14 cellular contexts compared by ENCODE assay signal in the genomic region with DNA sequence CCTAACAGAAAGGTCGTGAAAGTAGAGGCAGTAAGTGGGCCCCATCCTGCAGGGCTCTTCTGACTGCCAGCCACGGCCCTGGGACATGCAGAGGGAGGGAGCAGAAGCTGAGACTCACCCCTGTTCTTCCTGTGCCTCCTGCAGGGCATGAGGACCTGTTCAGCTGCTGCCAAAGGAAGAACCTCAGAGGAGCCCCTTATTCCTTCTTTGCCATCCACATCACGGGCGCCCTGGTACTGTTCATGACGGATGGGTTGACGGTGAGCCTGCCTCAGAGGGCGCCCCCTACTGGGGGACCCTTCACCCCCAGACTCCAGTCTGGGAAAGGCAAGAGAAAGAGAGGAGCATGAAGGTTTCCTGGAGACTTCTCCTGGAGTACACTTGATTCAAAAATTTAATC. TPM values are rescaled to one million over a fixed set of nuclear protein-coding genes. Genes with fewer than 3 reads are reported as not detected.
DNase-seq lines count a peak whose midpoint lies in the region; ATAC-seq, FAIRE-seq and TF ChIP-seq lines count a peak whose summit lies in the region.
"Had no signal": no experiment of that assay in that cellular context is flagged by ENCODE, and none has a peak within 500 bp of the region (broad histone marks: within the 10 kb centered on the region; RNA-seq: fewer than 3 reads in every experiment).

No MANE protein-coding gene starts in this region.

- no peak overlapping the region for H3K27ac ChIP-seq in endothelial cell of umbilical vein (ENCODE audit: insufficient read depth, low read depth, low read length)

- dilution Hi-C loops in endothelial cell of umbilical vein (cut with MboI; ENCODE audit: extremely low pct_ligation_motif_present, low sequenced_read_pairs) = no loop called here

- H3K4me3 Mint-ChIP-seq in activated CD4-positive, alpha-beta T cell treated with anti-CD3 and anti-CD28 coated beads, Interleukin-2, amount 10 ng/mL, durations not matched to agents 24 days and 14 days = no peak overlapping the region
- H3K4me3 Mint-ChIP-seq in natural killer cell = no peak overlapping the region
- H3K4me3 Mint-ChIP-seq: T-helper 1 cell treated with Interleukin-12 subunit alpha and Interleukin-12 subunit beta and Interleukin-4 antibody, amounts not matched to agents 30 μg/mL and 1 μg/mL, for 36 hours had no signal

- ATAC-seq in natural killer cell = no peak
- ATAC-seq: stimulated activated naive CD8-positive, alpha-beta T cell treated with anti-CD3 and anti-CD28 coated beads, Interleukin-15, Interleukin-2, amounts not matched to agents 100 U/mL and 50 U/mL, for 24 hours had no signal

- no peaks in the 10 kb centered on the region for H3K9me3 Mint-ChIP-seq in activated CD4-positive, alpha-beta T cell treated with anti-CD3 and anti-CD28 coated beads, Interleukin-2, amount 10 ng/mL, durations not matched to agents 24 days and 14 days
- no peaks in the 10 kb centered on the region for H3K9me3 Mint-ChIP-seq in natural killer cell
- H3K9me3 Mint-ChIP-seq: T-helper 1 cell treated with Interleukin-12 subunit alpha and Interleukin-12 subunit beta and Interleukin-4 antibody, amounts not matched to agents 30 μg/mL and 1 μg/mL, for 36 hours had no signal

- H3K27me3 Mint-ChIP-seq in activated CD4-positive, alpha-beta T cell treated with anti-CD3 and anti-CD28 coated beads, Interleukin-2, amount 10 ng/mL, durations not matched to agents 24 days and 14 days = no peaks in the 10 kb centered on the region
- H3K27me3 Mint-ChIP-seq in natural killer cell (ENCODE audit: low read depth in 2 of 2) = peaks cover 0 to 7% of the 10 kb centered on the region in 2 donors

- H3K4me3 ChIP-seq in NB4 (ENCODE audit: low read depth, low read length) (no peak overlapping the region), endothelial cell of umbilical vein (replicated peaks in 1 of 3; ENCODE audit: insufficient read depth in 1 of 3, low read depth in 1 of 3, low read length in 3 of 3) (no peak overlapping the region)
- H3K4me3 ChIP-seq: MG63 had no signal

- peaks cover 10% of the 10 kb centered on the region for H3K4me1 Mint-ChIP-seq in activated CD4-positive, alpha-beta T cell treated with anti-CD3 and anti-CD28 coated beads, Interleukin-2, amount 10 ng/mL, durations not matched to agents 24 days and 14 days
- H3K4me1 Mint-ChIP-seq in natural killer cell = no peaks in the 10 kb centered on the region

- TF ChIP-seq CTCF in NB4 (IDR thresholded peaks at IDR 0.05; ENCODE audit: low read depth, low read length) (peak; percentile 40), endothelial cell of umbilical vein (IDR thresholded peaks at IDR 0.05; ENCODE audit: extremely low read depth in 1 of 2, insufficient read depth in 1 of 2, low read depth in 1 of 2, low read length in 2 of 2) (peak; percentile 42 to 43), natural killer cell (IDR thresholded peaks at IDR 0.05) (no peak)

- no peaks in the 10 kb centered on the region for H3K27me3 ChIP-seq in endothelial cell of umbilical vein (ENCODE audit: control insufficient read depth in 2 of 2, insufficient read depth in 2 of 2, low read length in 2 of 2)

- no TSS peak for BruUV-seq in endothelial cell of umbilical vein (replicated peaks; lab: Mats Ljungman, UMichigan)

- H3K4me1 ChIP-seq in endothelial cell of umbilical vein (ENCODE audit: control insufficient read depth, extremely low read depth, insufficient read depth, low read length) = peaks cover 19% of the 10 kb centered on the region

- no peaks in the 10 kb centered on the region for H3K9me3 ChIP-seq in endothelial cell of umbilical vein (replicated peaks; ENCODE audit: control insufficient read depth, insufficient read depth, low read length)
- H3K9me3 ChIP-seq: MG63 had no signal

- H3K36me3 ChIP-seq in endothelial cell of umbilical vein (ENCODE audit: control insufficient read depth in 2 of 2, extremely low read depth in 1 of 2, insufficient read depth in 2 of 2, low read length in 2 of 2) = no peaks in the 10 kb centered on the region
- H3K36me3 ChIP-seq: MG63 had no signal

- H3K27ac Mint-ChIP-seq in activated CD4-positive, alpha-beta T cell treated with anti-CD3 and anti-CD28 coated beads, Interleukin-2, amount 10 ng/mL, durations not matched to agents 24 days and 14 days = no peak overlapping the region
- H3K27ac Mint-ChIP-seq in natural killer cell = no peak overlapping the region
- H3K27ac Mint-ChIP-seq: T-helper 1 cell treated with Interleukin-12 subunit alpha and Interleukin-12 subunit beta and Interleukin-4 antibody, amounts not matched to agents 30 μg/mL and 1 μg/mL, for 36 hours had no signal

- POLR2A ChIA-PET in endothelial cell of umbilical vein (lab: Charles Lee) = no interaction called here

- no peaks in the 10 kb centered on the region for H3K9me1 ChIP-seq in endothelial cell of umbilical vein (replicated peaks; ENCODE audit: control insufficient read depth, extremely low read depth, insufficient read depth, low read length)

- H3K4me2 ChIP-seq in endothelial cell of umbilical vein (ENCODE audit: insufficient read depth, low read length) = no peak overlapping the region

- TF ChIP-seq POLR2A in NB4 (IDR thresholded peaks at IDR 0.05; ENCODE audit: extremely low read depth, insufficient read length) (no peak), endothelial cell of umbilical vein (IDR thresholded peaks at IDR 0.05; ENCODE audit: low read depth, low read length) (no peak)

- H3K9ac ChIP-seq in endothelial cell of umbilical vein (replicated peaks; ENCODE audit: extremely low read depth, insufficient read depth, low read length) = no peak overlapping the region

- no peak for FAIRE-seq in endothelial cell of umbilical vein (lab: Jason Lieb, UNC)

- no peak overlapping the region for H2AFZ ChIP-seq in endothelial cell of umbilical vein (ENCODE audit: low read depth, low read length)

- CTCF ChIA-PET in endothelial cell of umbilical vein (lab: Charles Lee) = interaction anchor here (1.0 to 5.1 kb wide), 4 partner anchors 41 to 74 kb away, joined by 6 to 23 read pairs (median 10); partner anchors contain the start of gene ELK4

- intact Hi-C loops in endothelial cell of umbilical vein (cut with micrococcal nuclease) = loop anchor here (10.0 kb wide), 1 partner anchor 60 kb away; no protein-coding TSS in a partner anchor
- intact Hi-C loops in activated CD4-positive, alpha-beta T cell treated with anti-CD3 and anti-CD28 coated beads, Interleukin-2, amount 10 ng/mL, durations not matched to agents 24 days and 14 days (cut with micrococcal nuclease) = no loop called here
- intact Hi-C loops in natural killer cell (cut with micrococcal nuclease) = no loop called here

- no peaks in the 10 kb centered on the region for H3K36me3 Mint-ChIP-seq in activated CD4-positive, alpha-beta T cell treated with anti-CD3 and anti-CD28 coated beads, Interleukin-2, amount 10 ng/mL, durations not matched to agents 24 days and 14 days (ENCODE audit: low read depth)
- no peaks in the 10 kb centered on the region for H3K36me3 Mint-ChIP-seq in natural killer cell

- DNase-seq in activated effector memory CD4-positive, alpha-beta T cell treated with anti-CD3 and anti-CD28 coated beads, Interleukin-2, amount 50 U/mL, for 16 hours = peak; percentile 63
- no peak for DNase-seq in activated effector memory CD4-positive, alpha-beta T cell treated with Interleukin-2 at 50 U/mL for 16 hours
- DNase-seq in NB4 (ENCODE audit: low read depth) (no peak), endothelial cell of umbilical vein (ENCODE audit: low read depth, low spot score) (no peak), natural killer cell (no peak), NCI-H526 (lab: John Stamatoyannopoulos, UW) (no peak)
- DNase-seq in stimulated activated CD8-positive, alpha-beta memory T cell treated with anti-CD3 and anti-CD28 coated beads, Interleukin-4, amount 100 ng/mL, for 48 hours = peak; percentile 56
- no peak for DNase-seq in activated CD4-positive, alpha-beta T cell treated with anti-CD3 and anti-CD28 coated beads, Interleukin-2, amount 10 ng/mL, durations not matched to agents 24 days and 14 days
- DNase-seq: activated T-cell treated with anti-CD3 and anti-CD28 coated beads, Interleukin-2, amount 50 U/mL, for 48 hours; C1 segment of cervical spinal cord; MG63; NCI-H510A treated with DMSO at 0.1 percent for 48 hours; stimulated activated naive CD8-positive, alpha-beta T cell treated with anti-CD3 and anti-CD28 coated beads, Interleukin-15, Interleukin-2, amounts not matched to agents 100 U/mL and 50 U/mL, for 24 hours had no signal

- no peaks in the 10 kb centered on the region for H3K79me2 ChIP-seq in endothelial cell of umbilical vein (ENCODE audit: control insufficient read depth, insufficient read depth, low read length)

- H4K20me1 ChIP-seq in endothelial cell of umbilical vein (replicated peaks; ENCODE audit: control insufficient read depth, extremely low read depth, insufficient read depth, low read length) = no peaks in the 10 kb centered on the region

TF ChIP-seq in endothelial cell of umbilical vein, 7 proteins besides CTCF, POLR2A, EP300 and RAD21:
- TF ChIP-seq POLR2AphosphoS5 (IDR thresholded peaks at IDR 0.05; ENCODE audit: insufficient read depth, low read depth, low read length) (no peak), FOS (IDR thresholded peaks at IDR 0.05; ENCODE audit: borderline replicate concordance, insufficient read depth, low read length) (no peak), GATA2 (IDR thresholded peaks at IDR 0.05; ENCODE audit: insufficient read depth, insufficient read length, low read depth, low read length) (no peak), JUN (IDR thresholded peaks at IDR 0.05; ENCODE audit: borderline replicate concordance, insufficient read depth, insufficient read length, low read depth) (no peak), EZH2 (IDR thresholded peaks at IDR 0.05; ENCODE audit: borderline replicate concordance, low read depth, low read length, severe bottlenecking) (no peak), MYC (IDR thresholded peaks at IDR 0.05; ENCODE audit: low read depth, low read length) (no peak)
- TF ChIP-seq, protein P1, sequence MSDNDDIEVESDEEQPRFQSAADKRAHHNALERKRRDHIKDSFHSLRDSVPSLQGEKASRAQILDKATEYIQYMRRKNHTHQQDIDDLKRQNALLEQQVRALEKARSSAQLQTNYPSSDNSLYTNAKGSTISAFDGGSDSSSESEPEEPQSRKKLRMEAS (IDR thresholded peaks at IDR 0.05; ENCODE audit: insufficient read depth, insufficient read length) = no peak

RNA-seq across cellular contexts. Expression of gene ELK4, which starts 47.1 kb away (rescaled TPM):
- total RNA-seq in endothelial cell of umbilical vein (78.7 and 107 TPM in 2 replicates), natural killer cell (100 to 1,000 TPM; 107 to 155 (median 139) TPM)
- 6.7 and 8.7 TPM in 2 replicates for polyA plus RNA-seq in endothelial cell of umbilical vein
- polyA plus RNA-seq in endothelial cell of umbilical vein (2011; cell fraction: cytosol; rRNA removed) = 8.8 and 9.2 TPM in 2 replicates
- polyA plus RNA-seq in endothelial cell of umbilical vein (2011; cell fraction: nucleus; rRNA removed) = 23.7 and 30.0 TPM in 2 replicates
- 13.4 and 21.5 TPM in 2 replicates for polyA plus RNA-seq in endothelial cell of umbilical vein (2012)
- polyA minus RNA-seq in endothelial cell of umbilical vein = 45.6 and 48.3 TPM in 2 replicates
- 21.8 TPM for polyA minus RNA-seq in endothelial cell of umbilical vein (2011; cell fraction: cytosol; rRNA and poly(A)+ RNA removed)
- 35.3 and 46.1 TPM in 2 replicates for polyA minus RNA-seq in endothelial cell of umbilical vein (2011; cell fraction: nucleus; rRNA and poly(A)+ RNA removed)
- total RNA-seq in activated CD4-positive, alpha-beta T cell treated with anti-CD3 and anti-CD28 coated beads, Interleukin-2, amount 10 ng/mL, durations not matched to agents 24 days and 14 days = 81.8 and 83.1 TPM in 2 replicates

Comparison
In these comparisons a context has a peak if more than half of its experiments do, and no peak if none do; other contexts are left out.
1. DNase-seq: peak in activated effector memory CD4-positive, alpha-beta T cell treated with anti-CD3 and anti-CD28 coated beads, Interleukin-2, amount 50 U/mL, for 16 hours (single experiment) and stimulated activated CD8-positive, alpha-beta memory T cell treated with anti-CD3 and anti-CD28 coated beads, Interleukin-4, amount 100 ng/mL, for 48 hours (single experiment); none in activated effector memory CD4-positive, alpha-beta T cell treated with Interleukin-2 at 50 U/mL for 16 hours (single experiment), NB4 (single experiment), endothelial cell of umbilical vein (single experiment), activated CD4-positive, alpha-beta T cell treated with anti-CD3 and anti-CD28 coated beads, Interleukin-2, amount 10 ng/mL, durations not matched to agents 24 days and 14 days (single experiment), natural killer cell (single experiment) and NCI-H526 (0 of 2).